1 cellular context compared by ENCODE assay signal in the genomic region with DNA sequence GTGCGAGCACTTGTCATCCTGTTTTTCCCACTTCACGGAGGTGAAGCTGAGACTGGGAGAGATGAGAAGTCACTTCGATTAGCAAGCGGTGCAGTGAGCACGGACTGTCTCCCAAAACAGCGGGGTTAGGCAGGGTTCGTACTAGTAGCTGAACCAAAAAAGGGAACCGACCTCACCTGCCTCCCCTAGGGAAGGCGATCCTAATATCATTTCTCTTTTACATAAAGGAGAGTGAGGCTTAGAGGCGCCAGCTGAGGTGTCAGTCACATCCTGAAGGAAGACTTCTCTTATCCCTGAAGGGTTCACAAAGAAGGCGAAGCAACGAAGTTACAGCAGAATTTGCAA.
TF ChIP-seq lines count a peak whose summit lies in the region.

No MANE protein-coding gene starts in this region.

TF ChIP-seq in liver, 16 proteins besides CTCF, POLR2A, EP300 and RAD21 (continued from another document):
- TF ChIP-seq, protein P1, sequence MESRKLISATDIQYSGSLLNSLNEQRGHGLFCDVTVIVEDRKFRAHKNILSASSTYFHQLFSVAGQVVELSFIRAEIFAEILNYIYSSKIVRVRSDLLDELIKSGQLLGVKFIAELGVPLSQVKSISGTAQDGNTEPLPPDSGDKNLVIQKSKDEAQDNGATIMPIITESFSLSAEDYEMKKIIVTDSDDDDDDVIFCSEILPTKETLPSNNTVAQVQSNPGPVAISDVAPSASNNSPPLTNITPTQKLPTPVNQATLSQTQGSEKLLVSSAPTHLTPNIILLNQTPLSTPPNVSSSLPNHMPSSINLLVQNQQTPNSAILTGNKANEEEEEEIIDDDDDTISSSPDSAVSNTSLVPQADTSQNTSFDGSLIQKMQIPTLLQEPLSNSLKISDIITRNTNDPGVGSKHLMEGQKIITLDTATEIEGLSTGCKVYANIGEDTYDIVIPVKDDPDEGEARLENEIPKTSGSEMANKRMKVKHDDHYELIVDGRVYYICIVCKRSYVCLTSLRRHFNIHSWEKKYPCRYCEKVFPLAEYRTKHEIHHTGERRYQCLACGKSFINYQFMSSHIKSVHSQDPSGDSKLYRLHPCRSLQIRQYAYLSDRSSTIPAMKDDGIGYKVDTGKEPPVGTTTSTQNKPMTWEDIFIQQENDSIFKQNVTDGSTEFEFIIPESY (IDR thresholded peaks at IDR 0.05): no peak
